In the genomic region with DNA sequence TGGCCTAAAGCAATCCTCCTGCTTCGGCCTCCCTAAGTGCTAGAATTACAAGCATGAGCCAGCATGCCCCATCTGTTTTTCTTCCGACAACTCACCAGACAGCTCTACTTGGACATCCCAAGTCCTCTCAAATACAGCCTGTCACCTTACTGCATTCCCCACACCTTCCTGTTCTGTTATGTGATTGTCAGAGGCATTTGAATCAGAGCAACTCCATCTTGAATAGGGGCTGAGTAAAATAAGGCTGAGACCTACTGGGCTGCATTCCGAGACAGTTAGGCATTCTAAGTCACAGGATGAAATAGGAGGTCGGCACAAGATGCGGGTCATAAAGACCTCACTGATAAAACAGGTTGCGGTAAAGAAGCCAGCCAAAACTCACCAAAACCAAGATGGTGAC, we compare ENCODE assay signal across 24 cellular contexts.
"Had no signal": no experiment of that assay in that cellular context is flagged by ENCODE, and none has a peak within 500 bp of the region (broad histone marks: within the 10 kb centered on the region; RNA-seq: fewer than 3 reads in every experiment).

No MANE protein-coding gene starts in this region.

- H3K4me3 ChIP-seq: gastrocnemius medialis, heart left ventricle, hepatocyte, lung, prostate gland, right atrium auricular region, smooth muscle cell, stomach, thyroid gland had no signal

- H3K4me1 Mint-ChIP-seq: natural killer cell had no signal

- H3K36me3 ChIP-seq: gastrocnemius medialis, prostate gland, right atrium auricular region, thyroid gland had no signal

- H3K4me2 ChIP-seq: hepatocyte, smooth muscle cell had no signal

- H3K9me3 Mint-ChIP-seq: effector memory CD8-positive, alpha-beta T cell; memory B cell; natural killer cell; stimulated activated effector memory CD8-positive, alpha-beta T cell treated with anti-CD3 and anti-CD28 coated beads, Interleukin-12 subunit alpha, Interleukin-12 subunit beta, amount 100 ng/mL, for 72 hours; type B pancreatic cell had no signal

- H3K9me3 ChIP-seq: gastrocnemius medialis, heart left ventricle, prostate gland, right atrium auricular region, stomach, thyroid gland had no signal

- ATAC-seq: effector memory CD8-positive, alpha-beta T cell; gastrocnemius medialis; heart left ventricle; left lobe of liver; natural killer cell; sciatic nerve; stimulated activated effector memory CD8-positive, alpha-beta T cell treated with anti-CD3 and anti-CD28 coated beads, Interleukin-12 subunit alpha, Interleukin-12 subunit beta, amount 100 ng/mL, for 72 hours had no signal

- H3K36me3 Mint-ChIP-seq: natural killer cell had no signal

- H3K4me3 Mint-ChIP-seq: effector memory CD8-positive, alpha-beta T cell; memory B cell; natural killer cell; stimulated activated effector memory CD8-positive, alpha-beta T cell treated with anti-CD3 and anti-CD28 coated beads, Interleukin-12 subunit alpha, Interleukin-12 subunit beta, amount 100 ng/mL, for 72 hours; type B pancreatic cell had no signal

- H3K27ac ChIP-seq: heart left ventricle, hepatocyte, parathyroid adenoma, right atrium auricular region, thyroid gland had no signal

- H3K27ac Mint-ChIP-seq: effector memory CD8-positive, alpha-beta T cell; memory B cell; natural killer cell; type B pancreatic cell had no signal

- H3K27me3 ChIP-seq: gastrocnemius medialis, heart left ventricle, hepatocyte, right atrium auricular region, stomach, thyroid gland had no signal

- H2AFZ ChIP-seq: hepatocyte, parathyroid adenoma had no signal

- H3K27me3 Mint-ChIP-seq: effector memory CD8-positive, alpha-beta T cell; memory B cell; type B pancreatic cell had no signal

- DNase-seq: cortex of kidney; effector memory CD8-positive, alpha-beta T cell; gastrocnemius medialis; heart left ventricle; kidney; natural killer cell; occipital lobe; stimulated activated CD4-positive, alpha-beta T cell treated with anti-CD3 and anti-CD28 coated beads, Interleukin-12 subunit alpha, Interleukin-12 subunit beta, amount 100 ng/mL, for 4 hours; stimulated activated CD4-positive, alpha-beta T cell treated with anti-CD3 and anti-CD28 coated beads, Interleukin-1b, Interleukin-23, amount 100 ng/mL, for 48 hours; stimulated activated CD4-positive, alpha-beta T cell treated with anti-CD3 and anti-CD28 coated beads, Interleukin-4, amount 100 ng/mL, for 24 hours; stimulated activated naive CD4-positive, alpha-beta T cell treated with Interleukin-2 at 50 U/mL for 16 hours; stomach; thyroid gland had no signal

- H3K9ac ChIP-seq: parathyroid adenoma had no signal

- H3K4me1 ChIP-seq: parathyroid adenoma, prostate gland had no signal
